Comparison of ENCODE assay signal across 10 cellular contexts in the genomic region with DNA sequence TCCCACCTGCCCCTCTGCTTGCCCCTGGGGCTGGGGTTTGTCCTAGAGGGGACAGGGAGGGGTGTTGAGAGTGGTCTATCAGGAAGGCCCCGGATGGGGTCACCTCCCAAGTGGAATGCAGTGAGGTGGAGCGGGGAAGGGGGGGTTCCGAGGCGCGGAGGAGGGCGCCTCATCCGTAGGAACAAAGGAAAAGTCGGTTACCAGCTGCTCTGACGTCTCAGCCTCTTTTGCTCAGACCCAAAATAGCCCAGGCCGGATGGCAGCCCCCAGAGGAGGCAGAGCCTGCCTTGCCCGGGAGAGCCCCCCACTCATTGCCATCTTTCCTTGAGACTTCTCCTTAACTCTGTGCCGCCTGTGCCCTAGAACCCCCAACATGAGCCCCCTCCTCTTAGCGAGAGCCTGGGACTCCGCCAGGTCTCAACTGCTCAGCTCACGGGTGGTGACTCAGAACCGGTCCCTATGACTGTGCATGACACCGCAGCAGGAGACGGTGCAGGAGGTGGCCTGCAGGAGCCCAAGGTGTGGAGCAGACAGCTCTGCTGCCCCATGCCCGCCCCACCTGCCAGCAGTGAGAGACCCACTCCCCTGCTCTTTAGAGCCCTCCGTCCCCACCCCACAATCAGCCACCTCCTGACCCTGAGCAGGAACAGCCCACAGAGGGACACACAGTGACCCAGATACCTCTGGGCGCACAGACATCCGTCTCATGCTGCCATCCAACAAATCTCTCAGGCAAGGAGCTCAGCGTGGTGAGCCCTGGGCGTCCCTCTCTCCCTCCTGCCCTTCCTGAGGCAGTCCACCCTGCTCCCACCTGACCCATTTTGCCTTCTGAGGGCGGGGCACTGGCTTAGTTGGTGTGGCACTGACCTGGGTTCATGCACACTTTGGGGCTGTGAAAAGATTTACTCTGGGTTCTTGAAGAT. TPM values are rescaled to one million over a fixed set of nuclear protein-coding genes. Genes with fewer than 3 reads are reported as not detected.
DNase-seq lines count a peak whose midpoint lies in the region; TF ChIP-seq lines count a peak whose summit lies in the region.
"Had no signal": no experiment of that assay in that cellular context is flagged by ENCODE, and none has a peak within 500 bp of the region (broad histone marks: within the 10 kb centered on the region; RNA-seq: fewer than 3 reads in every experiment).

No MANE protein-coding gene starts in this region.

- no peaks in the 10 kb centered on the region for H3K9me3 Mint-ChIP-seq in activated CD4-positive, alpha-beta memory T cell treated with anti-CD3 and anti-CD28 coated beads for 36 hours
- H3K9me3 Mint-ChIP-seq in activated CD4-positive, alpha-beta memory T cell treated with anti-CD3 and anti-CD28 coated beads, Interleukin-2, amount 10 ng/mL, durations not matched to agents 7 days and 5 days: no peaks in the 10 kb centered on the region

- no peak overlapping the region for H2AFZ ChIP-seq in PC-9

- POLR2A ChIA-PET in activated CD4-positive, alpha-beta memory T cell treated with anti-CD3 and anti-CD28 coated beads for 36 hours (lab: Charles Lee): interaction anchor here (1.6 kb wide), 1 partner anchor 9 kb away, joined by 8 read pairs; no protein-coding TSS in a partner anchor
- POLR2A ChIA-PET in activated CD4-positive, alpha-beta memory T cell treated with anti-CD3 and anti-CD28 coated beads, Interleukin-2, amount 10 ng/mL, durations not matched to agents 7 days and 5 days (lab: Charles Lee): interaction anchor here (1.1 to 2.4 kb wide), 4 partner anchors 9 to 23 kb away, joined by 3 to 7 read pairs (median 3); partner anchors contain the start of genes BUD23 and DNAJC30
- POLR2A ChIA-PET in PC-9 (lab: Charles Lee; ENCODE audit: unreplicated experiment): interaction anchor here (0.5 to 1.5 kb wide), 8 partner anchors 9 to 184 kb away, joined by 3 to 11 read pairs (median 5); partner anchors contain the start of genes BAZ1B and METTL27

- peaks cover 79% of the 10 kb centered on the region for H3F3A ChIP-seq in PC-9 (ENCODE audit: insufficient read depth, low read depth)

- peaks cover 25% of the 10 kb centered on the region for H4K20me1 ChIP-seq in PC-9 (ENCODE audit: insufficient read depth)

- peak; percentile 66 for DNase-seq in activated CD4-positive, alpha-beta memory T cell treated with anti-CD3 and anti-CD28 coated beads for 36 hours
- DNase-seq in activated CD4-positive, alpha-beta memory T cell treated with anti-CD3 and anti-CD28 coated beads, Interleukin-2, amount 10 ng/mL, durations not matched to agents 7 days and 5 days: no peak
- DNase-seq in PC-9 (peak; percentile 71 to 86), colonic mucosa (no peak), COLO668 (lab: John Stamatoyannopoulos, UW; ENCODE audit: unreplicated experiment) (no peak), GM20000 (ENCODE audit: low spot score) (no peak), COLO829 (ENCODE audit: low spot score) (no peak)
- DNase-seq in stimulated activated CD8-positive, alpha-beta memory T cell treated with anti-CD3 and anti-CD28 coated beads, Interleukin-4, amount 100 ng/mL, for 48 hours: peak; percentile 62

- intact Hi-C loops in activated CD4-positive, alpha-beta memory T cell treated with anti-CD3 and anti-CD28 coated beads for 36 hours (cut with micrococcal nuclease): loop anchor here (1.0 to 2.0 kb wide), 2 partner anchors 9 to 24 kb away; partner anchors contain the start of genes BUD23 and DNAJC30
- intact Hi-C loops in PC-9 (cut with micrococcal nuclease; ENCODE audit: unreplicated experiment): loop anchor here (1.0 kb wide), 2 partner anchors 9 to 23 kb away; partner anchors contain the start of genes BUD23 and DNAJC30
- intact Hi-C loops in colonic mucosa (cut with DNase I): no loop called here

- peaks cover 35% of the 10 kb centered on the region for H3K79me2 ChIP-seq in PC-9 (ENCODE audit: low read depth)

- H3K9me3 ChIP-seq in PC-9 (ENCODE audit: insufficient read depth, low read depth) (no peaks in the 10 kb centered on the region), colonic mucosa (no peaks in the 10 kb centered on the region)
- H3K9me3 ChIP-seq: esophagus muscularis mucosa had no signal

- H3K27me3 Mint-ChIP-seq in activated CD4-positive, alpha-beta memory T cell treated with anti-CD3 and anti-CD28 coated beads for 36 hours: no peaks in the 10 kb centered on the region
- no peaks in the 10 kb centered on the region for H3K27me3 Mint-ChIP-seq in activated CD4-positive, alpha-beta memory T cell treated with anti-CD3 and anti-CD28 coated beads, Interleukin-2, amount 10 ng/mL, durations not matched to agents 7 days and 5 days

- H3K4me1 Mint-ChIP-seq in activated CD4-positive, alpha-beta memory T cell treated with anti-CD3 and anti-CD28 coated beads for 36 hours (ENCODE audit: low read depth): peaks cover 10% of the 10 kb centered on the region
- peaks cover 12% of the 10 kb centered on the region for H3K4me1 Mint-ChIP-seq in activated CD4-positive, alpha-beta memory T cell treated with anti-CD3 and anti-CD28 coated beads, Interleukin-2, amount 10 ng/mL, durations not matched to agents 7 days and 5 days

- H3K4me3 ChIP-seq in PC-9 (peak overlapping the region; percentile 25; the same call in 1 of the 2 replicates), colonic mucosa (no peak overlapping the region)
- H3K4me3 ChIP-seq: esophagus muscularis mucosa had no signal

- CTCF ChIA-PET in activated CD4-positive, alpha-beta memory T cell treated with anti-CD3 and anti-CD28 coated beads for 36 hours (lab: Charles Lee): interaction anchor here (0.6 to 1.5 kb wide), 4 partner anchors 19 to 100 kb away, joined by 3 to 7 read pairs (median 5); no protein-coding TSS in a partner anchor
- CTCF ChIA-PET in activated CD4-positive, alpha-beta memory T cell treated with anti-CD3 and anti-CD28 coated beads, Interleukin-2, amount 10 ng/mL, durations not matched to agents 7 days and 5 days (lab: Charles Lee): interaction anchor here (0.8 to 1.1 kb wide), 2 partner anchors 77 to 99 kb away, joined by 3 read pairs; no protein-coding TSS in a partner anchor
- CTCF ChIA-PET in PC-9 (lab: Charles Lee): interaction anchor here (0.5 to 1.0 kb wide), 2 partner anchors 105 to 316 kb away, joined by 3 to 5 read pairs; no protein-coding TSS in a partner anchor

- TF ChIP-seq CTCF in PC-9 (conservative IDR thresholded peaks at IDR 0.05): no peak
- no peak for TF ChIP-seq CTCF in colonic mucosa (IDR thresholded peaks at IDR 0.05)
- no peak for TF ChIP-seq CTCF in GM20000 (IDR thresholded peaks at IDR 0.05; ENCODE audit: extremely low read depth, missing control alignments)

- H3K4me2 ChIP-seq in PC-9: peak overlapping the region; percentile 76

- no peaks in the 10 kb centered on the region for H3K27me3 ChIP-seq in PC-9 (ENCODE audit: insufficient read depth, low read depth)
- no peaks in the 10 kb centered on the region for H3K27me3 ChIP-seq in colonic mucosa
- H3K27me3 ChIP-seq: esophagus muscularis mucosa had no signal

- H3K27ac Mint-ChIP-seq in activated CD4-positive, alpha-beta memory T cell treated with anti-CD3 and anti-CD28 coated beads for 36 hours: no peak overlapping the region
- no peak overlapping the region for H3K27ac Mint-ChIP-seq in activated CD4-positive, alpha-beta memory T cell treated with anti-CD3 and anti-CD28 coated beads, Interleukin-2, amount 10 ng/mL, durations not matched to agents 7 days and 5 days

- H3K27ac ChIP-seq in PC-9 (peak overlapping the region; percentile 85), colonic mucosa (no peak overlapping the region)
- H3K27ac ChIP-seq: C4-2B, esophagus muscularis mucosa had no signal

- TSS peak; percentile 37 for BruUV-seq in PC-9 (replicated peaks; lab: Mats Ljungman, UMichigan)

- H3K36me3 ChIP-seq in PC-9 (ENCODE audit: low read depth) (peaks cover 27% of the 10 kb centered on the region; the same call in 1 of the 2 replicates), colonic mucosa (no peaks in the 10 kb centered on the region)

- H3K9me2 ChIP-seq in PC-9 (ENCODE audit: insufficient read depth): no peaks in the 10 kb centered on the region

- peaks cover 11% of the 10 kb centered on the region for H3K36me3 Mint-ChIP-seq in activated CD4-positive, alpha-beta memory T cell treated with anti-CD3 and anti-CD28 coated beads for 36 hours
- peaks cover 15% of the 10 kb centered on the region for H3K36me3 Mint-ChIP-seq in activated CD4-positive, alpha-beta memory T cell treated with anti-CD3 and anti-CD28 coated beads, Interleukin-2, amount 10 ng/mL, durations not matched to agents 7 days and 5 days (ENCODE audit: low read depth)

- H3K9ac ChIP-seq in colonic mucosa (ENCODE audit: low read depth in 2 of 2, low read length in 2 of 2): peak overlapping the region; percentile 9 to 23

- H3K4me1 ChIP-seq in PC-9 (replicated peaks; ENCODE audit: insufficient read depth) (peaks cover 34% of the 10 kb centered on the region), colonic mucosa (no peaks in the 10 kb centered on the region)

- H3K4me3 Mint-ChIP-seq in activated CD4-positive, alpha-beta memory T cell treated with anti-CD3 and anti-CD28 coated beads for 36 hours: no peak overlapping the region
- no peak overlapping the region for H3K4me3 Mint-ChIP-seq in activated CD4-positive, alpha-beta memory T cell treated with anti-CD3 and anti-CD28 coated beads, Interleukin-2, amount 10 ng/mL, durations not matched to agents 7 days and 5 days

RNA-seq across cellular contexts. Expression of gene STX1A, which starts 13.1 kb away (rescaled TPM):
- total RNA-seq in activated CD4-positive, alpha-beta memory T cell treated with anti-CD3 and anti-CD28 coated beads for 36 hours: 10 to 100 TPM; 31.8 to 39.2 TPM
- total RNA-seq in activated CD4-positive, alpha-beta memory T cell treated with anti-CD3 and anti-CD28 coated beads, Interleukin-2, amount 10 ng/mL, durations not matched to agents 7 days and 5 days: 10 to 100 TPM; 27.9 to 30.7 TPM
- total RNA-seq in PC-9 (2021): 39.1 and 40.5 TPM in 2 replicates
- total RNA-seq in colonic mucosa: 1 to 10 TPM; 7.0 to 7.2 TPM

RNA-seq across cellular contexts. Expression of gene BUD23, which starts 23.0 kb away (rescaled TPM):
- 10 to 100 TPM; 92.0 to 94.0 TPM for total RNA-seq in activated CD4-positive, alpha-beta memory T cell treated with anti-CD3 and anti-CD28 coated beads for 36 hours
- total RNA-seq in activated CD4-positive, alpha-beta memory T cell treated with anti-CD3 and anti-CD28 coated beads, Interleukin-2, amount 10 ng/mL, durations not matched to agents 7 days and 5 days: 10 to 100 TPM; 57.0 to 57.2 TPM
- total RNA-seq in PC-9 (2021): 122 and 158 TPM in 2 replicates
- total RNA-seq in colonic mucosa: 10 to 100 TPM; 46.4 to 79.5 TPM

RNA-seq across cellular contexts. Expression of gene DNAJC30, which starts 23.1 kb away (rescaled TPM):
- 1 to 10 TPM; 6.1 to 6.3 TPM for total RNA-seq in activated CD4-positive, alpha-beta memory T cell treated with anti-CD3 and anti-CD28 coated beads for 36 hours
- total RNA-seq in activated CD4-positive, alpha-beta memory T cell treated with anti-CD3 and anti-CD28 coated beads, Interleukin-2, amount 10 ng/mL, durations not matched to agents 7 days and 5 days: 1 to 10 TPM; 5.9 to 6.4 TPM
- total RNA-seq in PC-9 (2021) (8.0 and 9.5 TPM in 2 replicates), colonic mucosa (10 to 100 TPM in 1 of 2 donors, 1 to 10 TPM in 1; 9.7 to 15.1 TPM)

RNA-seq across cellular contexts. Expression of gene ABHD11, which starts 32.2 kb away (rescaled TPM):
- total RNA-seq in activated CD4-positive, alpha-beta memory T cell treated with anti-CD3 and anti-CD28 coated beads for 36 hours: 10 to 100 TPM; 14.7 to 16.8 TPM
- 10 to 100 TPM; 12.3 to 13.7 TPM for total RNA-seq in activated CD4-positive, alpha-beta memory T cell treated with anti-CD3 and anti-CD28 coated beads, Interleukin-2, amount 10 ng/mL, durations not matched to agents 7 days and 5 days
- 74.4 and 92.6 TPM in 2 replicates for total RNA-seq in PC-9 (2021)
- total RNA-seq in colonic mucosa: 100 to 1,000 TPM; 109 to 123 TPM

RNA-seq across cellular contexts. Expression of gene VPS37D, which starts 38.8 kb away (rescaled TPM):
- total RNA-seq in activated CD4-positive, alpha-beta memory T cell treated with anti-CD3 and anti-CD28 coated beads for 36 hours: under 1 TPM; 0.22 to 0.26 TPM
- total RNA-seq in activated CD4-positive, alpha-beta memory T cell treated with anti-CD3 and anti-CD28 coated beads, Interleukin-2, amount 10 ng/mL, durations not matched to agents 7 days and 5 days: under 1 TPM; 0.33 to 0.40 TPM
- 8.3 and 12.4 TPM in 2 replicates for total RNA-seq in PC-9 (2021)
- 1 to 10 TPM in 1 of 2 donors, under 1 TPM in 1; 0.62 to 2.0 TPM for total RNA-seq in colonic mucosa

Comparison
In these comparisons a context has a peak if more than half of its experiments do, and no peak if none do; other contexts are left out.
1. DNase-seq: peak in activated CD4-positive, alpha-beta memory T cell treated with anti-CD3 and anti-CD28 coated beads for 36 hours (single experiment), PC-9 (2 of 2) and stimulated activated CD8-positive, alpha-beta memory T cell treated with anti-CD3 and anti-CD28 coated beads, Interleukin-4, amount 100 ng/mL, for 48 hours (single experiment); none in activated CD4-positive, alpha-beta memory T cell treated with anti-CD3 and anti-CD28 coated beads, Interleukin-2, amount 10 ng/mL, durations not matched to agents 7 days and 5 days (single experiment), colonic mucosa (single experiment), COLO668 (single experiment), GM20000 (single experiment) and COLO829 (single experiment).